9 cellular contexts compared by ENCODE assay signal in the genomic region with DNA sequence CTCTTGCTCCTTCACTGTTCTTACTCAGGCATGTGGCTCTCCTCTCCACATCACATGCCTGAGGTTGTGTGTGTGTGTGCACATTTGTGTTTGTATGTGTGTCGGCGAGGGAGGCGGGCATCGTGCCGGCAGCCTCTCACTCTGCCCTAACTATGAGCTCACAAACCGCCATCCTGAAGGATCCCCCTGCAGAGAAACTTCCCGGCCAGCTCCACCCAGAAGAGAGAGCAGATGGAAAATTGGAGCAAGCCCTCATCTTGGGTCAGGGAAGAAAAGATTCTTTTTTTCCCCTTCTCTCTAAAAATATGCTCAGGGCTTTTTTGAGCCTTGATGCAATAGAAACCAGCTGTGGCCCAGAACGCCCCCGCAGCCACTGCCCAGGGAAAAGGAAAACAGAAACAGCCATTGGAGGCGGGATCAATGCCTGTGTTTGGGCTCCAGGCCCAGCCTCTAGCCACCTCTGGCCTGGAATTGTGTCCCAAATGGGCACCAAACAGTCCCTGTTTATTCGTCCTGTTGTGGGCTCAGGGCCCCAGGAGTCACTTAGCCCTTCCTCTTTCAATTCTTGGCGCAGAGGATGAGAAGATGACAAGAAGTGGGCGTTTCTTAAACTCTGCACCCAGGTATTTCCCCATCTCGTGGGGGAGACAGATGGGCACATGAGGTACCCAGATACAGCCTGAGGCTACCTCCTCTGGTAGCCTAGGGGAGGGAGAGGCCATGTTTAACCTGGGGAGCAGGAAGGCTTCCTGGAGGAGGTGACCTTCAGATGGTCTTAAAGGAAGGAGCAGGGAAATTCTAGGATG.
A peak's percentile ranks its signal among the peaks of the same experiment; 100 is the strongest.
DNase-seq lines count a peak whose midpoint lies in the region; ATAC-seq and TF ChIP-seq lines count a peak whose summit lies in the region.
"Had no signal": no experiment of that assay in that cellular context is flagged by ENCODE, and none has a peak within 500 bp of the region (broad histone marks: within the 10 kb centered on the region; RNA-seq: fewer than 3 reads in every experiment).

No MANE protein-coding gene starts in this region.

- no peak overlapping the region for H3K9ac ChIP-seq in neuronal stem cell (ENCODE audit: low read depth, low read length, poor library complexity)

- H2BK15ac ChIP-seq in neuronal stem cell (ENCODE audit: low read length), result no peak overlapping the region

- H3K4ac ChIP-seq in neuronal stem cell (ENCODE audit: low read length), result no peak overlapping the region

- DNase-seq in GM10266 (ENCODE audit: extremely low spot score) (peak; percentile 44), dedifferentiated amniotic fluid mesenchymal stem cell (ENCODE audit: extremely low spot score) (peak; percentile 77), neuronal stem cell (ENCODE audit: low spot score) (no peak), T-helper 9 cell (no peak), NCI-H345 treated with DMSO at 0.1 percent for 48 hours (lab: John Stamatoyannopoulos, UW; ENCODE audit: unreplicated experiment) (no peak), NCI-H226 (no peak)
- no peak for DNase-seq in activated naive CD4-positive, alpha-beta T cell treated with anti-CD3 and anti-CD28 coated beads, Interleukin-2, amount 50 U/mL, for 16 hours

- H3K4me3 ChIP-seq in neuronal stem cell (ENCODE audit: low read length in 2 of 2), result no peak overlapping the region
- H3K4me3 ChIP-seq: cardiac muscle cell had no signal

- peak overlapping the region; percentile 2 for H3K18ac ChIP-seq in neuronal stem cell (ENCODE audit: low read length)

- no peak overlapping the region for H2BK5ac ChIP-seq in neuronal stem cell (ENCODE audit: low read length)

- no CpG with 5 or more reads among the region's 14 CpGs for WGBS in neuronal stem cell (ENCODE audit: extremely low coverage in 2 of 2, insufficient read length in 2 of 2, insufficient replicate concordance in 1 of 2), 2 donors

- no peak for TF ChIP-seq CTCF in GM10266 (IDR thresholded peaks at IDR 0.05; ENCODE audit: control insufficient read depth, insufficient read depth, low read depth, missing control alignments)

- peak overlapping the region; percentile 76 for H2AK5ac ChIP-seq in neuronal stem cell (ENCODE audit: low read depth, low read length)

- no peaks in the 10 kb centered on the region for H3K27me3 ChIP-seq in neuronal stem cell (ENCODE audit: control insufficient read depth in 3 of 3, insufficient read depth in 3 of 3, low read depth in 1 of 3, low read length in 3 of 3)
- H3K27me3 ChIP-seq: cardiac muscle cell had no signal

- no peak overlapping the region for H3K27ac ChIP-seq in neuronal stem cell (replicated peaks; ENCODE audit: low read length)
- H3K27ac ChIP-seq: cardiac muscle cell had no signal

- H2AFZ ChIP-seq in neuronal stem cell (ENCODE audit: low read length), result peak overlapping the region; percentile 65

- H3K4me2 ChIP-seq in neuronal stem cell (ENCODE audit: insufficient read depth, low read length, poor library complexity, severe bottlenecking), result no peak overlapping the region

- peaks cover 19 to 22% of the 10 kb centered on the region in 2 donors for H3K4me1 ChIP-seq in neuronal stem cell (ENCODE audit: control insufficient read depth in 2 of 2, insufficient read depth in 1 of 2, low read depth in 1 of 2, low read length in 2 of 2)

- H3K36me3 ChIP-seq in neuronal stem cell (replicated peaks in 1 of 2; ENCODE audit: control insufficient read depth in 2 of 2, insufficient read depth in 2 of 2, low read length in 2 of 2), result no peaks in the 10 kb centered on the region
- H3K36me3 ChIP-seq: cardiac muscle cell had no signal

- H2BK12ac ChIP-seq in neuronal stem cell (ENCODE audit: low read length), result no peak overlapping the region

- H4K91ac ChIP-seq in neuronal stem cell (ENCODE audit: low read depth, low read length, poor library complexity), result no peak overlapping the region

- ATAC-seq in HG02884 (IDR thresholded peaks at IDR 0.05; ENCODE audit: unreplicated experiment), result peak; percentile 62

- no peaks in the 10 kb centered on the region for H3K79me1 ChIP-seq in neuronal stem cell (ENCODE audit: low read depth, low read length)

- H3K9me3 ChIP-seq in neuronal stem cell (replicated peaks in 1 of 2; ENCODE audit: control insufficient read depth in 2 of 2, insufficient read depth in 1 of 2, low read depth in 1 of 2, low read length in 2 of 2), result peaks cover 0 to 1% of the 10 kb centered on the region in 2 donors

- no peak overlapping the region for H3K23ac ChIP-seq in neuronal stem cell (ENCODE audit: low read depth, low read length, poor library complexity)

- H2BK120ac ChIP-seq in neuronal stem cell (ENCODE audit: low read depth, low read length), result peak overlapping the region; percentile 73

- H3K14ac ChIP-seq in neuronal stem cell (ENCODE audit: low read length), result no peak overlapping the region

- no peak overlapping the region for H4K8ac ChIP-seq in neuronal stem cell (ENCODE audit: low read depth, low read length)

Comparison
In these comparisons a context has a peak if more than half of its experiments do, and no peak if none do; other contexts are left out.
1. DNase-seq: peak in GM10266 (single experiment) and dedifferentiated amniotic fluid mesenchymal stem cell (single experiment); none in neuronal stem cell (single experiment), T-helper 9 cell (single experiment), NCI-H345 treated with DMSO at 0.1 percent for 48 hours (single experiment), NCI-H226 (single experiment) and activated naive CD4-positive, alpha-beta T cell treated with anti-CD3 and anti-CD28 coated beads, Interleukin-2, amount 50 U/mL, for 16 hours (single experiment).